Comparison of ENCODE assay signal across 9 cellular contexts in genomic region chr11:6568191-6568918, GRCh38. TPM values are rescaled to one million over a fixed set of nuclear protein-coding genes. Genes with fewer than 3 reads are reported as not detected.
DNase-seq lines count a peak whose midpoint lies in the region; ATAC-seq and TF ChIP-seq lines count a peak whose summit lies in the region.
"Had no signal": no experiment of that assay in that cellular context is flagged by ENCODE, and none has a peak within 500 bp of the region (broad histone marks: within the 10 kb centered on the region; RNA-seq: fewer than 3 reads in every experiment).

No MANE protein-coding gene starts in this region.

- H3K4me1 Mint-ChIP-seq in nephron: peaks cover 20% of the 10 kb centered on the region

- TF ChIP-seq POLR2A in vagina (IDR thresholded peaks at IDR 0.05): no peak

- H3K27me3 Mint-ChIP-seq in nephron (ENCODE audit: low read depth): no peaks in the 10 kb centered on the region

- no peak overlapping the region for H3K4me3 ChIP-seq in vagina

- no peaks in the 10 kb centered on the region for H3K9me3 ChIP-seq in vagina

- H3K27me3 ChIP-seq in vagina: no peaks in the 10 kb centered on the region

- peaks cover 7% of the 10 kb centered on the region for H3K4me1 ChIP-seq in vagina

- no peak for ATAC-seq in GM21528 (IDR thresholded peaks at IDR 0.05; ENCODE audit: low FRiP score, unreplicated experiment)

- H3K27ac Mint-ChIP-seq in nephron: peak overlapping the region; percentile 86 to 98 (median 93)

- no peak overlapping the region for H3K27ac ChIP-seq in vagina

- H3K4me3 Mint-ChIP-seq in nephron: peak overlapping the region in 1 of 3 experiments; percentile 3

- intact Hi-C loops in vagina (cut with DNase I): no loop called here

- TF ChIP-seq CTCF in nephron (IDR thresholded peaks at IDR 0.05; ENCODE audit: unreplicated experiment in 3 of 3) (no peak), vagina (IDR thresholded peaks at IDR 0.05) (no peak)

- no peaks in the 10 kb centered on the region for H3K9me3 Mint-ChIP-seq in nephron

- H3K36me3 Mint-ChIP-seq in nephron (ENCODE audit: low read depth): peaks cover 24% of the 10 kb centered on the region

- H3K36me3 ChIP-seq in vagina: no peaks in the 10 kb centered on the region

- DNase-seq in DMS 273 treated with DMSO at 0.1 percent for 48 hours (lab: John Stamatoyannopoulos, UW) (peak; percentile 55), NCI-H1105 (lab: John Stamatoyannopoulos, UW) (peak; percentile 88), dermis blood vessel endothelial cell (peak; percentile 75), NCI-H774 (lab: John Stamatoyannopoulos, UW) (no peak), KG1 (lab: John Stamatoyannopoulos, UW) (no peak), vagina (ENCODE audit: extremely low spot score in 2 of 2) (no peak)
- DNase-seq: stimulated activated CD4-positive, alpha-beta T cell treated with anti-CD3 and anti-CD28 coated beads, Interleukin-4, amount 100 ng/mL, for 1 hour had no signal

RNA-seq across cellular contexts. Expression of gene RRP8, which starts 35.1 kb away (rescaled TPM):
- total RNA-seq in dermis blood vessel endothelial cell (15.1 and 16.0 TPM in 2 replicates), vagina (10.3 TPM)

RNA-seq across cellular contexts. Expression of gene ILK, which starts 35.2 kb away (rescaled TPM):
- total RNA-seq in dermis blood vessel endothelial cell (163 and 202 TPM in 2 replicates), vagina (149 TPM)

RNA-seq across cellular contexts. Expression of gene TAF10, which starts 43.7 kb away (rescaled TPM):
- total RNA-seq in dermis blood vessel endothelial cell: 27.5 and 34.2 TPM in 2 replicates
- 48.1 TPM for total RNA-seq in vagina

RNA-seq across cellular contexts. Expression of gene TPP1, which starts 50.9 kb away (rescaled TPM):
- total RNA-seq in dermis blood vessel endothelial cell (137 and 197 TPM in 2 replicates), vagina (77.3 TPM)

Comparison
In these comparisons a context has a peak if more than half of its experiments do, and no peak if none do; other contexts are left out.
1. DNase-seq: peak in DMS 273 treated with DMSO at 0.1 percent for 48 hours (single experiment), NCI-H1105 (single experiment) and dermis blood vessel endothelial cell (single experiment); none in NCI-H774 (single experiment), KG1 (single experiment) and vagina (0 of 2).